Comparison of ENCODE assay signal across 14 cellular contexts in genomic region chr16:84178146-84178765, GRCh38. TPM values are rescaled to one million over a fixed set of nuclear protein-coding genes. Genes with fewer than 3 reads are reported as not detected.
DNase-seq lines count a peak whose midpoint lies in the region; ATAC-seq and TF ChIP-seq lines count a peak whose summit lies in the region.
"Had no signal": no experiment of that assay in that cellular context is flagged by ENCODE, and none has a peak within 500 bp of the region (broad histone marks: within the 10 kb centered on the region; RNA-seq: fewer than 3 reads in every experiment).

No MANE protein-coding gene starts in this region.

- peak overlapping the region; percentile 26 for H3K27ac Mint-ChIP-seq in activated T-cell treated with anti-CD3 and anti-CD28 coated beads, Interleukin-2, amount 50 U/mL, for 72 hours
- H3K27ac Mint-ChIP-seq in type B pancreatic cell (peak overlapping the region; percentile 64), WTC11 (no peak overlapping the region)

- CTCF ChIA-PET in WTC11 (lab: Charles Lee), result interaction anchor here (1.0 to 4.5 kb wide), 2 partner anchors 9 to 11 kb away, joined by 3 to 51 read pairs; partner anchors contain the start of gene TAF1C

- ATAC-seq in activated T-cell treated with anti-CD3 and anti-CD28 coated beads, Interleukin-2, amount 50 U/mL, for 72 hours (replicated peaks in 1 of 2), result peak in 1 of 2 donors; percentile 4
- ATAC-seq in WTC11, result no peak
- ATAC-seq: left lung had no signal

- no peak for DNase-seq in activated T-cell treated with anti-CD3 and anti-CD28 coated beads, Interleukin-2, amount 50 U/mL, for 72 hours
- no peak for DNase-seq in activated T-cell treated with anti-CD3 and anti-CD28 coated beads, Interleukin-2, amount 50 U/mL, for 1 hour
- DNase-seq in cerebellar cortex (ENCODE audit: low spot score) (peak; percentile 28), type B pancreatic cell (ENCODE audit: extremely low spot score, unreplicated experiment) (no peak), head of caudate nucleus (no peak), WTC11 (ENCODE audit: low spot score) (no peak), SW480 (ENCODE audit: low spot score) (no peak)
- DNase-seq: effector CD8-positive, alpha-beta T cell; left lung; stimulated activated CD4-positive, alpha-beta T cell treated with anti-CD3 and anti-CD28 coated beads, Interleukin-4, amount 100 ng/mL, for 1 hour; T-helper 1 cell had no signal

- H3K9me3 Mint-ChIP-seq in activated T-cell treated with anti-CD3 and anti-CD28 coated beads, Interleukin-2, amount 50 U/mL, for 72 hours, result no peaks in the 10 kb centered on the region
- H3K9me3 Mint-ChIP-seq in type B pancreatic cell (no peaks in the 10 kb centered on the region), WTC11 (no peaks in the 10 kb centered on the region)

- no peak overlapping the region for H3K4me3 ChIP-seq in muscle layer of colon (ENCODE audit: low read depth in 1 of 2, low read length in 2 of 2)
- H3K4me3 ChIP-seq: left lung had no signal

- peak overlapping the region; percentile 32 for H3K27ac ChIP-seq in muscle layer of colon (ENCODE audit: low read depth, low read length)

- H3K4me1 Mint-ChIP-seq in activated T-cell treated with anti-CD3 and anti-CD28 coated beads, Interleukin-2, amount 50 U/mL, for 72 hours (ENCODE audit: low read depth), result peaks cover 17% of the 10 kb centered on the region
- peaks cover 22% of the 10 kb centered on the region for H3K4me1 Mint-ChIP-seq in type B pancreatic cell (ENCODE audit: unreplicated experiment)
- no peaks in the 10 kb centered on the region for H3K4me1 Mint-ChIP-seq in WTC11

- no peaks in the 10 kb centered on the region for H3K9me3 ChIP-seq in muscle layer of colon (ENCODE audit: low read length)
- H3K9me3 ChIP-seq: left lung had no signal

- H3K27me3 ChIP-seq in muscle layer of colon (ENCODE audit: control insufficient read depth in 1 of 2, insufficient read depth in 2 of 2, low read length in 2 of 2), result no peaks in the 10 kb centered on the region
- H3K27me3 ChIP-seq: left lung had no signal

- H3K4me3 Mint-ChIP-seq in activated T-cell treated with anti-CD3 and anti-CD28 coated beads, Interleukin-2, amount 50 U/mL, for 72 hours, result no peak overlapping the region
- peak overlapping the region; percentile 23 for H3K4me3 Mint-ChIP-seq in type B pancreatic cell
- H3K4me3 Mint-ChIP-seq in WTC11, result no peak overlapping the region

- peaks cover 33% of the 10 kb centered on the region for H3K36me3 ChIP-seq in muscle layer of colon (ENCODE audit: insufficient read depth, low read length)

- H3K27me3 Mint-ChIP-seq in activated T-cell treated with anti-CD3 and anti-CD28 coated beads, Interleukin-2, amount 50 U/mL, for 72 hours (ENCODE audit: low read depth), result no peaks in the 10 kb centered on the region
- H3K27me3 Mint-ChIP-seq in type B pancreatic cell, result no peaks in the 10 kb centered on the region
- no peaks in the 10 kb centered on the region for H3K27me3 Mint-ChIP-seq in WTC11 (ENCODE audit: low read depth)

- no peak for TF ChIP-seq CTCF in type B pancreatic cell (conservative IDR thresholded peaks at IDR 0.05)
- TF ChIP-seq CTCF in WTC11 (IDR thresholded peaks at IDR 0.05), result no peak

- H3K4me1 ChIP-seq in muscle layer of colon (ENCODE audit: insufficient read depth, low read length), result peaks cover 21% of the 10 kb centered on the region

- peaks cover 0 to 4% of the 10 kb centered on the region in 2 donors for H3K36me3 Mint-ChIP-seq in activated T-cell treated with anti-CD3 and anti-CD28 coated beads, Interleukin-2, amount 50 U/mL, for 72 hours (ENCODE audit: insufficient read depth in 2 of 2)
- H3K36me3 Mint-ChIP-seq in type B pancreatic cell, result no peaks in the 10 kb centered on the region
- peaks cover 20% of the 10 kb centered on the region; the same call in 1 of the 2 replicates for H3K36me3 Mint-ChIP-seq in WTC11

- POLR2A ChIA-PET in WTC11 (lab: Charles Lee), result no interaction called here

- no peak overlapping the region for H3K9ac ChIP-seq in muscle layer of colon (ENCODE audit: low read length)

- intact Hi-C loops in head of caudate nucleus (cut with DNase I), result no loop called here

TF ChIP-seq in WTC11, 78 proteins besides CTCF, POLR2A, EP300 and RAD21 (continues in another document):
- TF ChIP-seq SMAD4 (CRISPR knock-in tag; IDR thresholded peaks at IDR 0.05), result no peak
- TF ChIP-seq MYBL2 (CRISPR knock-in tag; IDR thresholded peaks at IDR 0.05), result no peak
- TF ChIP-seq E2F5 (CRISPR knock-in tag; IDR thresholded peaks at IDR 0.05), result no peak
- TF ChIP-seq CBFB (CRISPR knock-in tag; IDR thresholded peaks at IDR 0.05; ENCODE audit: low read depth), result no peak
- TF ChIP-seq STAT6 (CRISPR knock-in tag; conservative IDR thresholded peaks at IDR 0.05; ENCODE audit: low read depth), result no peak
- no peak for TF ChIP-seq ZNF263 (CRISPR knock-in tag; IDR thresholded peaks at IDR 0.05; ENCODE audit: low read depth)
- TF ChIP-seq ZBTB21 (CRISPR knock-in tag; IDR thresholded peaks at IDR 0.05; ENCODE audit: borderline replicate concordance), result no peak
- TF ChIP-seq ZNF232 (CRISPR knock-in tag; IDR thresholded peaks at IDR 0.05), result no peak
- TF ChIP-seq IRF2 (CRISPR knock-in tag; IDR thresholded peaks at IDR 0.05; ENCODE audit: borderline replicate concordance, low read depth), result no peak
- no peak for TF ChIP-seq AFF4 (CRISPR knock-in tag; IDR thresholded peaks at IDR 0.05; ENCODE audit: borderline replicate concordance)
- no peak for TF ChIP-seq GABPB1 (CRISPR knock-in tag; IDR thresholded peaks at IDR 0.05)

RNA-seq across cellular contexts. Expression of gene TAF1C, which starts 8.6 kb away (rescaled TPM):
- total RNA-seq in activated T-cell treated with anti-CD3 and anti-CD28 coated beads, Interleukin-2, amount 50 U/mL, for 72 hours, result 10 to 100 TPM; 41.8 to 51.3 TPM
- total RNA-seq in type B pancreatic cell (ENCODE audit: low replicate concordance) (66.9 and 83.7 TPM in 2 replicates), WTC11 (2021) (71.2 to 89.7 TPM (median 74.7 TPM) in 3 replicates)

RNA-seq across cellular contexts. Expression of gene ADAD2, which starts 12.7 kb away (rescaled TPM):
- total RNA-seq in activated T-cell treated with anti-CD3 and anti-CD28 coated beads, Interleukin-2, amount 50 U/mL, for 72 hours, result under 1 TPM in 1 of 2 donors, not detected in 1; 0.43 TPM
- total RNA-seq in type B pancreatic cell (ENCODE audit: low replicate concordance) (not detected in 2 replicates), WTC11 (2021) (0.71 to 1.6 TPM (median 1.4 TPM) in 3 replicates)
- total RNA-seq: posterior vena cava had no signal

RNA-seq across cellular contexts. Expression of gene DNAAF1, which starts 33.1 kb away (rescaled TPM):
- total RNA-seq in activated T-cell treated with anti-CD3 and anti-CD28 coated beads, Interleukin-2, amount 50 U/mL, for 72 hours, result under 1 TPM in 1 of 2 donors, not detected in 1; 0.19 TPM
- total RNA-seq in type B pancreatic cell (ENCODE audit: low replicate concordance) (0.67 and 3.2 TPM in 2 replicates), WTC11 (2021) (0.09 to 0.62 TPM (median 0.20 TPM) in 3 replicates)
- total RNA-seq: glomerular endothelial cell, posterior vena cava had no signal

RNA-seq across cellular contexts. Expression of gene HSDL1, which starts 33.3 kb away (rescaled TPM):
- 10 to 100 TPM; 13.0 to 14.6 TPM for total RNA-seq in activated T-cell treated with anti-CD3 and anti-CD28 coated beads, Interleukin-2, amount 50 U/mL, for 72 hours
- total RNA-seq in type B pancreatic cell (ENCODE audit: low replicate concordance), result 22.9 and 36.4 TPM in 2 replicates
- total RNA-seq in WTC11 (2021), result 48.6 to 58.1 TPM (median 53.4 TPM) in 3 replicates
